ENCODE assay signal across 14 cellular contexts in the genomic region with DNA sequence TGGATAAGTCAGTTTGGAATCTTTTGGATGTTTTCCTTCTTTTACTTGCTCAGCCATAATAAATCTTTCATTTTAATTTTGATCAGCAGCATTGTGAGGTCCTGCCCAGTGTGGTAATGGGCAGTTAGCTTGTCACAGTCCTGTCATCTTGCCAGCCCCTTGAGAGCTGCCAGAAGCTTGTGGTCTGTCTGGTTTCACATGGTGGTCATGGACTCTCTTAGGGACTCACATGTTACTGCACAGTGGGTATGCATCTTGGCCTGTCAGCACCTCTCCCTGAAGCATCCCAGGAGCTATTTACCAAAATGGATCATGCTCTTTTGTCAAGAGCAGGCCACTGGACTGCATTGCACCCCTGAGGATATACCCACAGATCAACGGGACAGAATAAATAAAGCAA.
DNase-seq lines count a peak whose midpoint lies in the region; ATAC-seq and TF ChIP-seq lines count a peak whose summit lies in the region.
"Had no signal": no experiment of that assay in that cellular context is flagged by ENCODE, and none has a peak within 500 bp of the region (broad histone marks: within the 10 kb centered on the region; RNA-seq: fewer than 3 reads in every experiment).

No MANE protein-coding gene starts in this region.

- no peaks in the 10 kb centered on the region for H3K36me3 ChIP-seq in stomach
- no peaks in the 10 kb centered on the region; the same call in 1 of the 2 replicates for H3K36me3 ChIP-seq in H7 (replicated peaks; ENCODE audit: control insufficient read depth, insufficient read depth, low read length)

- no peak for TF ChIP-seq POLR2A in stomach (IDR thresholded peaks at IDR 0.05)

- TF ChIP-seq CTCF in fibroblast of mammary gland (conservative IDR thresholded peaks at IDR 0.05; ENCODE audit: control insufficient read depth, insufficient read depth, low read depth, low read length) = no peak
- TF ChIP-seq CTCF in stomach (IDR thresholded peaks at IDR 0.05) = no peak

- peak overlapping the region in 2 of 5 donors; percentile 43 to 74 for H3K27ac ChIP-seq in stomach
- H3K27ac ChIP-seq: SK-N-MC had no signal

- no peak for TF ChIP-seq EP300 in stomach (IDR thresholded peaks at IDR 0.05)

- ATAC-seq in GM19452 (IDR thresholded peaks at IDR 0.05; ENCODE audit: unreplicated experiment) = peak; percentile 42
- ATAC-seq: GM23338, mucosa of descending colon had no signal

- no peaks in the 10 kb centered on the region for H3K27me3 ChIP-seq in stomach
- H3K27me3 ChIP-seq in H7 (ENCODE audit: control insufficient read depth, insufficient read depth, low read length) = no peaks in the 10 kb centered on the region

- intact Hi-C loops in stomach (cut with DNase I; ENCODE audit: low total_unique reads) = no loop called here

- peaks cover 21 to 94% (median 49%) of the 10 kb centered on the region in 4 donors for H3K4me1 ChIP-seq in stomach

- 13 to 36% (median 29%) methylated on average over 1 of the region's 1 CpG for WGBS in stomach, 5 donors

- H3K4me3 ChIP-seq in fibroblast of mammary gland (ENCODE audit: control insufficient read depth, low read depth, low read length) (no peak overlapping the region), stomach (no peak overlapping the region), H7 (ENCODE audit: insufficient read depth, low read depth, low read length) (no peak overlapping the region)
- H3K4me3 ChIP-seq: GM23338, mucosa of descending colon, SK-N-MC, smooth muscle cell had no signal

- DNase-seq in NCI-H2029 treated with DMSO at 0.1 percent for 48 hours (lab: John Stamatoyannopoulos, UW) (peak; percentile 65), fibroblast of mammary gland (ENCODE audit: low read depth) (peak; percentile 58), stomach (peak; percentile 67), NCI-H510A (lab: John Stamatoyannopoulos, UW) (no peak), superior temporal gyrus (ENCODE audit: extremely low spot score) (no peak), H7 (no peak)
- no peak for DNase-seq in stimulated activated CD4-positive, alpha-beta T cell treated with anti-CD3 and anti-CD28 coated beads, Interleukin-4, amount 100 ng/mL, for 4 hours
- DNase-seq: DMS 273 treated with DMSO at 0.1 percent for 48 hours, NCI-H526 treated with DMSO at 0.1 percent for 48 hours had no signal

- H3K9me3 ChIP-seq in stomach = no peaks in the 10 kb centered on the region
- H3K9me3 ChIP-seq: mucosa of descending colon had no signal

Comparison
In these comparisons a context has a peak if more than half of its experiments do, and no peak if none do; other contexts are left out.
1. DNase-seq: peak in NCI-H2029 treated with DMSO at 0.1 percent for 48 hours (single experiment), fibroblast of mammary gland (single experiment) and stomach (single experiment); none in NCI-H510A (single experiment), superior temporal gyrus (single experiment), stimulated activated CD4-positive, alpha-beta T cell treated with anti-CD3 and anti-CD28 coated beads, Interleukin-4, amount 100 ng/mL, for 4 hours (0 of 2) and H7 (single experiment).